ENCODE assay signal across 9 cellular contexts in genomic region chr7:151077705-151078232, GRCh38. TPM values are rescaled to one million over a fixed set of nuclear protein-coding genes. Genes with fewer than 3 reads are reported as not detected.
DNase-seq lines count a peak whose midpoint lies in the region; ATAC-seq and TF ChIP-seq lines count a peak whose summit lies in the region.
"Had no signal": no experiment of that assay in that cellular context is flagged by ENCODE, and none has a peak within 500 bp of the region (broad histone marks: within the 10 kb centered on the region; RNA-seq: fewer than 3 reads in every experiment).

No MANE protein-coding gene starts in this region.

- H3K27ac ChIP-seq in left ventricle myocardium inferior (replicated peaks), result peak overlapping the region; percentile 68

- peaks cover 0 to 4% of the 10 kb centered on the region in 2 donors for H3K36me3 Mint-ChIP-seq in activated T-cell treated with anti-CD3 and anti-CD28 coated beads, Interleukin-2, amount 50 U/mL, for 72 hours (ENCODE audit: insufficient read depth in 2 of 2)
- peaks cover 2% of the 10 kb centered on the region for H3K36me3 Mint-ChIP-seq in T-helper 17 cell (ENCODE audit: low read depth)
- peaks cover 23% of the 10 kb centered on the region for H3K36me3 Mint-ChIP-seq in stimulated activated memory B cell treated with anti-CD40 and anti-IgM and Interleukin-4, amounts not matched to agents 10 μg/mL and 1 μg/mL and 100 μg/mL, for 72 hours

- H3K27me3 ChIP-seq in left ventricle myocardium inferior (ENCODE audit: low read depth), result no peaks in the 10 kb centered on the region

- no peak overlapping the region for H3K4me3 ChIP-seq in left ventricle myocardium inferior

- no peaks in the 10 kb centered on the region for H3K9me3 ChIP-seq in T-helper 17 cell (ENCODE audit: control insufficient read depth, low read length, poor library complexity, severe bottlenecking)
- no peaks in the 10 kb centered on the region for H3K9me3 ChIP-seq in left ventricle myocardium inferior (replicated peaks)

- H3K36me3 ChIP-seq in left ventricle myocardium inferior, result peaks cover 35% of the 10 kb centered on the region

- H3K4me1 ChIP-seq in left ventricle myocardium inferior, result peaks cover 61% of the 10 kb centered on the region

- no peak for DNase-seq in activated T-cell treated with anti-CD3 and anti-CD28 coated beads, Interleukin-2, amount 50 U/mL, for 72 hours
- DNase-seq in activated T-cell treated with anti-CD3 and anti-CD28 coated beads, Interleukin-2, amount 50 U/mL, for 48 hours, result no peak
- DNase-seq in T-helper 17 cell (no peak), left ventricle myocardium inferior (no peak), erythroblast (lab: John Stamatoyannopoulos, UW) (no peak)
- DNase-seq: stimulated activated CD4-positive, alpha-beta T cell treated with anti-CD3 and anti-CD28 coated beads, Interleukin-15, amount 100 ng/mL, for 24 hours had no signal

- ATAC-seq in activated T-cell treated with anti-CD3 and anti-CD28 coated beads, Interleukin-2, amount 50 U/mL, for 72 hours (replicated peaks in 1 of 2), result no peak
- ATAC-seq in T-helper 17 cell, result no peak
- no peak for ATAC-seq in stimulated activated memory B cell treated with anti-CD40 and anti-IgM and Interleukin-4, amounts not matched to agents 10 μg/mL and 1 μg/mL and 100 μg/mL, for 72 hours
- ATAC-seq in GM21576 (IDR thresholded peaks at IDR 0.05; ENCODE audit: unreplicated experiment), result no peak
- ATAC-seq in HG02973 (IDR thresholded peaks at IDR 0.05; ENCODE audit: unreplicated experiment), result no peak

- H3K27me3 Mint-ChIP-seq in activated T-cell treated with anti-CD3 and anti-CD28 coated beads, Interleukin-2, amount 50 U/mL, for 72 hours (ENCODE audit: low read depth), result no peaks in the 10 kb centered on the region
- H3K27me3 Mint-ChIP-seq in T-helper 17 cell, result no peaks in the 10 kb centered on the region
- H3K27me3 Mint-ChIP-seq in stimulated activated memory B cell treated with anti-CD40 and anti-IgM and Interleukin-4, amounts not matched to agents 10 μg/mL and 1 μg/mL and 100 μg/mL, for 72 hours, result no peaks in the 10 kb centered on the region

- peak overlapping the region; percentile 23 to 59 for H3K4me3 Mint-ChIP-seq in activated T-cell treated with anti-CD3 and anti-CD28 coated beads, Interleukin-2, amount 50 U/mL, for 72 hours
- peak overlapping the region; percentile 36 for H3K4me3 Mint-ChIP-seq in T-helper 17 cell
- H3K4me3 Mint-ChIP-seq in stimulated activated memory B cell treated with anti-CD40 and anti-IgM and Interleukin-4, amounts not matched to agents 10 μg/mL and 1 μg/mL and 100 μg/mL, for 72 hours, result peak overlapping the region; percentile 5

- peaks cover 24% of the 10 kb centered on the region for H3K4me1 Mint-ChIP-seq in activated T-cell treated with anti-CD3 and anti-CD28 coated beads, Interleukin-2, amount 50 U/mL, for 72 hours (ENCODE audit: low read depth)
- peaks cover 11% of the 10 kb centered on the region for H3K4me1 Mint-ChIP-seq in T-helper 17 cell
- H3K4me1 Mint-ChIP-seq in stimulated activated memory B cell treated with anti-CD40 and anti-IgM and Interleukin-4, amounts not matched to agents 10 μg/mL and 1 μg/mL and 100 μg/mL, for 72 hours, result peaks cover 43% of the 10 kb centered on the region

- TF ChIP-seq POLR2A in erythroblast (IDR thresholded peaks at IDR 0.05; ENCODE audit: low read length), result no peak

- intact Hi-C loops in left ventricle myocardium inferior (cut with micrococcal nuclease), result no loop called here

- H3K9me3 Mint-ChIP-seq in activated T-cell treated with anti-CD3 and anti-CD28 coated beads, Interleukin-2, amount 50 U/mL, for 72 hours, result no peaks in the 10 kb centered on the region
- H3K9me3 Mint-ChIP-seq in stimulated activated memory B cell treated with anti-CD40 and anti-IgM and Interleukin-4, amounts not matched to agents 10 μg/mL and 1 μg/mL and 100 μg/mL, for 72 hours, result no peaks in the 10 kb centered on the region

- no peak for TF ChIP-seq CTCF in left ventricle myocardium inferior (IDR thresholded peaks at IDR 0.05; ENCODE audit: borderline replicate concordance)

- no peak overlapping the region for H3K27ac Mint-ChIP-seq in activated T-cell treated with anti-CD3 and anti-CD28 coated beads, Interleukin-2, amount 50 U/mL, for 72 hours
- no peak overlapping the region for H3K27ac Mint-ChIP-seq in T-helper 17 cell
- no peak overlapping the region for H3K27ac Mint-ChIP-seq in stimulated activated memory B cell treated with anti-CD40 and anti-IgM and Interleukin-4, amounts not matched to agents 10 μg/mL and 1 μg/mL and 100 μg/mL, for 72 hours

RNA-seq across cellular contexts. Expression of gene FASTK, which starts 2.8 kb away (rescaled TPM):
- total RNA-seq in activated T-cell treated with anti-CD3 and anti-CD28 coated beads, Interleukin-2, amount 50 U/mL, for 72 hours, result 10 to 100 TPM; 55.4 to 59.8 TPM
- 10 to 100 TPM; 67.7 to 82.2 TPM for total RNA-seq in T-helper 17 cell
- 75.7 TPM for total RNA-seq in left ventricle myocardium inferior

RNA-seq across cellular contexts. Expression of gene TMUB1, which starts 5.5 kb away (rescaled TPM):
- 10 to 100 TPM; 67.3 to 68.5 TPM for total RNA-seq in activated T-cell treated with anti-CD3 and anti-CD28 coated beads, Interleukin-2, amount 50 U/mL, for 72 hours
- 10 to 100 TPM; 46.6 to 52.4 TPM for total RNA-seq in T-helper 17 cell
- 30.1 TPM for total RNA-seq in left ventricle myocardium inferior

RNA-seq across cellular contexts. Expression of gene AGAP3, which starts 8.5 kb away (rescaled TPM):
- 10 to 100 TPM; 26.9 to 28.4 TPM for total RNA-seq in activated T-cell treated with anti-CD3 and anti-CD28 coated beads, Interleukin-2, amount 50 U/mL, for 72 hours
- 10 to 100 TPM; 45.6 to 53.0 TPM for total RNA-seq in T-helper 17 cell
- total RNA-seq in left ventricle myocardium inferior, result 51.0 TPM

RNA-seq across cellular contexts. Expression of gene SLC4A2, which starts 18.4 kb away (rescaled TPM):
- total RNA-seq in activated T-cell treated with anti-CD3 and anti-CD28 coated beads, Interleukin-2, amount 50 U/mL, for 72 hours, result 10 to 100 TPM; 73.7 to 75.6 TPM
- total RNA-seq in T-helper 17 cell, result 10 to 100 TPM; 48.9 to 61.3 TPM
- 62.9 TPM for total RNA-seq in left ventricle myocardium inferior

RNA-seq across cellular contexts. Expression of gene CDK5, which starts 20.1 kb away (rescaled TPM):
- 10 to 100 TPM in 1 of 2 donors, 1 to 10 TPM in 1; 9.4 to 11.6 TPM for total RNA-seq in activated T-cell treated with anti-CD3 and anti-CD28 coated beads, Interleukin-2, amount 50 U/mL, for 72 hours
- 1 to 10 TPM; 4.7 TPM for total RNA-seq in T-helper 17 cell
- total RNA-seq in left ventricle myocardium inferior, result 9.6 TPM
